In genomic region chr22:20663941-20664593, GRCh38 we compare ENCODE assay signal across 14 cellular contexts.
DNase-seq lines count a peak whose midpoint lies in the region; ATAC-seq and TF ChIP-seq lines count a peak whose summit lies in the region.
"Had no signal": no experiment of that assay in that cellular context is flagged by ENCODE, and none has a peak within 500 bp of the region (broad histone marks: within the 10 kb centered on the region; RNA-seq: fewer than 3 reads in every experiment).

No MANE protein-coding gene starts in this region.

- H3K9me3 ChIP-seq in uterus: no peaks in the 10 kb centered on the region
- no peaks in the 10 kb centered on the region for H3K9me3 ChIP-seq in mammary epithelial cell (replicated peaks; ENCODE audit: insufficient read depth, low read length)

- H3K4me1 ChIP-seq in uterus (no peaks in the 10 kb centered on the region), mammary epithelial cell (ENCODE audit: insufficient read depth, low read length) (peaks cover 6% of the 10 kb centered on the region)

- H3K9me3 Mint-ChIP-seq in stimulated activated memory B cell treated with anti-CD40 and anti-IgM and Interleukin-4, amounts not matched to agents 10 μg/mL and 1 μg/mL and 100 μg/mL, for 72 hours: peaks cover 11% of the 10 kb centered on the region
- H3K9me3 Mint-ChIP-seq: GM23338, H9 had no signal

- in situ Hi-C loops in mammary epithelial cell (cut with MboI; ENCODE audit: low sequenced_read_pairs in 2 of 2): no loop called here

- dilution Hi-C loops in mammary epithelial cell (cut with HindIII; ENCODE audit: low sequenced_read_pairs): no loop called here

- no peaks in the 10 kb centered on the region for H3K36me3 ChIP-seq in uterus
- H3K36me3 ChIP-seq in mammary epithelial cell (ENCODE audit: insufficient read depth, low read length): no peaks in the 10 kb centered on the region
- H3K36me3 ChIP-seq: BLaER1 treated with 17β-estradiol and CSF1 and Interleukin-3, amounts not matched to agents 10 nM and 100 nM had no signal

- no peaks in the 10 kb centered on the region for H4K20me1 ChIP-seq in mammary epithelial cell (ENCODE audit: insufficient read depth, low read length)
- H4K20me1 ChIP-seq: BLaER1 treated with 17β-estradiol and CSF1 and Interleukin-3, amounts not matched to agents 10 nM and 100 nM had no signal

- no peak overlapping the region for H3K4me3 Mint-ChIP-seq in stimulated activated memory B cell treated with anti-CD40 and anti-IgM and Interleukin-4, amounts not matched to agents 10 μg/mL and 1 μg/mL and 100 μg/mL, for 72 hours
- H3K4me3 Mint-ChIP-seq: CD4-positive, CD25-positive, alpha-beta regulatory T cell; GM23338; H9 had no signal

- no TSS peak for BruUV-seq in mammary epithelial cell (replicated peaks; lab: Mats Ljungman, UMichigan)

- CTCF ChIA-PET in mammary epithelial cell (lab: Charles Lee; ENCODE audit: low non-redundant PET): no interaction called here

- no peak overlapping the region for H3K27ac ChIP-seq in coronary artery
- no peak overlapping the region for H3K27ac ChIP-seq in uterus
- no peak overlapping the region for H3K27ac ChIP-seq in mammary epithelial cell (ENCODE audit: insufficient read depth, low read depth, low read length)
- H3K27ac ChIP-seq: BLaER1 treated with 17β-estradiol and CSF1 and Interleukin-3, amounts not matched to agents 10 nM and 100 nM had no signal

- no peak for TF ChIP-seq POLR2A in uterus (IDR thresholded peaks at IDR 0.05)

- H3K27ac Mint-ChIP-seq in stimulated activated memory B cell treated with anti-CD40 and anti-IgM and Interleukin-4, amounts not matched to agents 10 μg/mL and 1 μg/mL and 100 μg/mL, for 72 hours: no peak overlapping the region
- H3K27ac Mint-ChIP-seq: CD4-positive, CD25-positive, alpha-beta regulatory T cell; GM23338; H9 had no signal

- H3K27me3 Mint-ChIP-seq in stimulated activated memory B cell treated with anti-CD40 and anti-IgM and Interleukin-4, amounts not matched to agents 10 μg/mL and 1 μg/mL and 100 μg/mL, for 72 hours: peaks cover 51% of the 10 kb centered on the region

- no peaks in the 10 kb centered on the region for H3K79me2 ChIP-seq in mammary epithelial cell (ENCODE audit: insufficient read depth, low read length)

- no peak overlapping the region for H3K4me3 ChIP-seq in coronary artery
- no peak overlapping the region for H3K4me3 ChIP-seq in uterus
- no peak overlapping the region for H3K4me3 ChIP-seq in mammary epithelial cell (replicated peaks in 1 of 3; ENCODE audit: insufficient read depth in 1 of 3, low read depth in 2 of 3, low read length in 3 of 3)
- H3K4me3 ChIP-seq: BLaER1 treated with 17β-estradiol and CSF1 and Interleukin-3, amounts not matched to agents 10 nM and 100 nM; GM12878; GM23338 had no signal

- no peak overlapping the region for H3K9ac ChIP-seq in mammary epithelial cell (ENCODE audit: insufficient read depth, low read length)
- H3K9ac ChIP-seq: BLaER1 treated with 17β-estradiol and CSF1 and Interleukin-3, amounts not matched to agents 10 nM and 100 nM had no signal

- intact Hi-C loops in uterus (cut with DNase I; ENCODE audit: low total_unique reads) (no loop called here), mammary epithelial cell (cut with micrococcal nuclease) (loop anchor here (10.0 kb wide), 1 partner anchor 49 kb away; no protein-coding TSS in a partner anchor)

- peaks cover 9% of the 10 kb centered on the region for H3K36me3 Mint-ChIP-seq in stimulated activated memory B cell treated with anti-CD40 and anti-IgM and Interleukin-4, amounts not matched to agents 10 μg/mL and 1 μg/mL and 100 μg/mL, for 72 hours

- TF ChIP-seq CTCF in coronary artery (IDR thresholded peaks at IDR 0.05): no peak
- TF ChIP-seq CTCF in uterus (IDR thresholded peaks at IDR 0.05): no peak
- no peak for TF ChIP-seq CTCF in mammary epithelial cell (conservative IDR thresholded peaks at IDR 0.05 in 1 of 2, IDR thresholded peaks at IDR 0.05 in 1 of 2; ENCODE audit: extremely low read depth in 1 of 2, insufficient read depth in 1 of 2, low read depth in 1 of 2, low read length in 2 of 2)

- WGBS in mammary epithelial cell (ENCODE audit: low coverage, missing lambda C conversion rate): 93% methylated on average over 5 of the region's 7 CpGs

- no peak overlapping the region for H2AFZ ChIP-seq in mammary epithelial cell (ENCODE audit: low read depth, low read length)
- H2AFZ ChIP-seq: GM23338 had no signal

- H3K4me2 ChIP-seq in mammary epithelial cell (ENCODE audit: insufficient read depth, low read depth, low read length): no peak overlapping the region
- H3K4me2 ChIP-seq: BLaER1 treated with 17β-estradiol and CSF1 and Interleukin-3, amounts not matched to agents 10 nM and 100 nM; GM23338 had no signal

- H3K4me1 Mint-ChIP-seq in stimulated activated memory B cell treated with anti-CD40 and anti-IgM and Interleukin-4, amounts not matched to agents 10 μg/mL and 1 μg/mL and 100 μg/mL, for 72 hours: no peaks in the 10 kb centered on the region
- H3K4me1 Mint-ChIP-seq: CD4-positive, CD25-positive, alpha-beta regulatory T cell; GM23338; H9 had no signal

- ATAC-seq in stimulated activated memory B cell treated with anti-CD40 and anti-IgM and Interleukin-4, amounts not matched to agents 10 μg/mL and 1 μg/mL and 100 μg/mL, for 72 hours: peak; percentile 24
- no peak for ATAC-seq in HG03457 (IDR thresholded peaks at IDR 0.05; ENCODE audit: unreplicated experiment)
- ATAC-seq: GM12878, GM23338 had no signal

- DNase-seq in D341Med (ENCODE audit: low spot score) (peak; percentile 5), coronary artery (ENCODE audit: low spot score) (peak; percentile 41), mesenteric fat pad (ENCODE audit: low spot score) (peak; percentile 53), uterus (no peak), mammary epithelial cell (no peak)
- DNase-seq: ACHN; CD4-positive, CD25-positive, alpha-beta regulatory T cell; DMS 273 treated with DMSO at 0.1 percent for 48 hours; H9 had no signal

- H3K27me3 ChIP-seq in uterus (peaks cover 0 to 12% of the 10 kb centered on the region in 2 donors), mammary epithelial cell (ENCODE audit: insufficient read depth, low read length) (peaks cover 3% of the 10 kb centered on the region)
- H3K27me3 ChIP-seq: BLaER1 treated with 17β-estradiol and CSF1 and Interleukin-3, amounts not matched to agents 10 nM and 100 nM had no signal

Comparison
In these comparisons a context has a peak if more than half of its experiments do, and no peak if none do; other contexts are left out.
1. DNase-seq: peak in D341Med (single experiment), coronary artery (single experiment) and mesenteric fat pad (single experiment); none in uterus (0 of 2) and mammary epithelial cell (single experiment).